ENCODE assay signal across 1 cellular context in the genomic region with DNA sequence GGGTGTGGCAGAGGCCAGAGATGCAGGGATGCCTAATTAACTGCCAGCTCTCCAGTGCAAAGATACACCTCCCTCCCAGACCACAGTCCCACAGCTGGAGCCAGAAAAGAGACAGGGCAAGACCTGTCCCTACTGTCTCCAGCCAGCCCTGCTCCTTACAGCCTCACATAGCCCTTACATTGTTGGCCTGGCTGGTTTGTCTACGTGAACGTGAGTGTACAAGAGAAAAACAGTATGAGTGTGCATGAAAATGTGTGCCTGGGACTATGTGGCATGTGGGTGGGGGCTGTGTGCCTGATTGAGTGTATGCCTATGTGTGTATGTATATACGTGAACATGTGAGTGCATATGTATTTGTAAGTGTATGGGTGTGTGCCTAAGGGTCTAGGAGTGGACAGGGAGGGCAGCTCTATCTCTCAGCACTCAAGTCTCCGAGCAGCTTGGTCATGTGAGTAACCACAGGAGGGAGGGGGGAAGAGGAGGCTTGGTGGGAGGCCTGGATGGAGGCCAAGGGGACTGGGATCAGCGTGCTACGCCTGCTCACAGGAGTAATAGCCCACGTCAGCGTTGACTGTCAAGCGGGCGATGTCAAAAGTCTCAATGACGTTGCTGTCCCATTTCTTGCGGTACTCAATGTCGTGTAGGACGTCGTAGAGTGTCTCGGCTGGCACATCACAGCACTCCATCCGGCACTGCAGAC.
TF ChIP-seq lines count a peak whose summit lies in the region.

No MANE protein-coding gene starts in this region.

TF ChIP-seq in HepG2, 621 proteins besides CTCF, POLR2A, EP300 and RAD21:
- no peak for TF ChIP-seq ZNF83 (CRISPR knock-in tag; IDR thresholded peaks at IDR 0.05; ENCODE audit: borderline replicate concordance)
- no peak for TF ChIP-seq ZNF33A (CRISPR knock-in tag; IDR thresholded peaks at IDR 0.05; ENCODE audit: borderline replicate concordance)
- TF ChIP-seq HNRNPK (IDR thresholded peaks at IDR 0.05; ENCODE audit: low read depth, low read length, poor library complexity, severe bottlenecking) = no peak
- TF ChIP-seq ZNF720 (CRISPR knock-in tag; IDR thresholded peaks at IDR 0.05) = no peak
- no peak for TF ChIP-seq TBX3 (IDR thresholded peaks at IDR 0.05; ENCODE audit: borderline replicate concordance)
- TF ChIP-seq CBX2 (IDR thresholded peaks at IDR 0.05; ENCODE audit: low read depth, low read length) = no peak
- TF ChIP-seq CBX2 (CRISPR knock-in tag; IDR thresholded peaks at IDR 0.05; ENCODE audit: low read depth) = no peak
- TF ChIP-seq, protein P1, sequence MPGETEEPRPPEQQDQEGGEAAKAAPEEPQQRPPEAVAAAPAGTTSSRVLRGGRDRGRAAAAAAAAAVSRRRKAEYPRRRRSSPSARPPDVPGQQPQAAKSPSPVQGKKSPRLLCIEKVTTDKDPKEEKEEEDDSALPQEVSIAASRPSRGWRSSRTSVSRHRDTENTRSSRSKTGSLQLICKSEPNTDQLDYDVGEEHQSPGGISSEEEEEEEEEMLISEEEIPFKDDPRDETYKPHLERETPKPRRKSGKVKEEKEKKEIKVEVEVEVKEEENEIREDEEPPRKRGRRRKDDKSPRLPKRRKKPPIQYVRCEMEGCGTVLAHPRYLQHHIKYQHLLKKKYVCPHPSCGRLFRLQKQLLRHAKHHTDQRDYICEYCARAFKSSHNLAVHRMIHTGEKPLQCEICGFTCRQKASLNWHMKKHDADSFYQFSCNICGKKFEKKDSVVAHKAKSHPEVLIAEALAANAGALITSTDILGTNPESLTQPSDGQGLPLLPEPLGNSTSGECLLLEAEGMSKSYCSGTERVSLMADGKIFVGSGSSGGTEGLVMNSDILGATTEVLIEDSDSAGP (CRISPR knock-in tag; IDR thresholded peaks at IDR 0.05; ENCODE audit: borderline replicate concordance) = no peak
- TF ChIP-seq ZSCAN25 (CRISPR knock-in tag; IDR thresholded peaks at IDR 0.05) = no peak
- no peak for TF ChIP-seq BORCS8-MEF2B (CRISPR knock-in tag; IDR thresholded peaks at IDR 0.05)
- TF ChIP-seq ZNF317 (CRISPR knock-in tag; IDR thresholded peaks at IDR 0.05) = no peak
- TF ChIP-seq, protein P2, sequence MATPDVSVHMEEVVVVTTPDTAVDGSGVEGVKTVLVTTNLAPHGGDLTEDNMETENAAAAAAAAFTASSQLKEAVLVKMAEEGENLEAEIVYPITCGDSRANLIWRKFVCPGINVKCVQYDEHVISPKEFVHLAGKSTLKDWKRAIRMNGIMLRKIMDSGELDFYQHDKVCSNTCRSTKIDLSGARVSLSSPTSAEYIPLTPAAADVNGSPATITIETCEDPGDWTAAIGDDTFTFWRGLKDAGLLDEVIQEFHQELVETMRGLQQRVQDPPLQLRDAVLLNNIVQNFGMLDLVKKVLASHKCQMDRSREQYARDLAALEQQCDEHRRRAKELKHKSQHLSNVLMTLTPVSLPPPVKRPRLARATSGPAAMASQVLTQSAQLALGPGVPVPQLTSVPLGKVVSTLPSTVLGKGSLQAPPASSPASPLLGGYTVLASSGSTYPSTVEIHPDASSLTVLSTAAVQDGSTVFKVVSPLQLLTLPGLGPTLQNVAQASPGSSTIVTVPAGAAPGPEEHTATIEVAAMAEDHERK (CRISPR knock-in tag; IDR thresholded peaks at IDR 0.05; ENCODE audit: low read depth) = no peak
- TF ChIP-seq ZNF687 (CRISPR knock-in tag; IDR thresholded peaks at IDR 0.05) = no peak
TF ChIP-seq in HepG2: peak in this region for 0.
